In the genomic region with DNA sequence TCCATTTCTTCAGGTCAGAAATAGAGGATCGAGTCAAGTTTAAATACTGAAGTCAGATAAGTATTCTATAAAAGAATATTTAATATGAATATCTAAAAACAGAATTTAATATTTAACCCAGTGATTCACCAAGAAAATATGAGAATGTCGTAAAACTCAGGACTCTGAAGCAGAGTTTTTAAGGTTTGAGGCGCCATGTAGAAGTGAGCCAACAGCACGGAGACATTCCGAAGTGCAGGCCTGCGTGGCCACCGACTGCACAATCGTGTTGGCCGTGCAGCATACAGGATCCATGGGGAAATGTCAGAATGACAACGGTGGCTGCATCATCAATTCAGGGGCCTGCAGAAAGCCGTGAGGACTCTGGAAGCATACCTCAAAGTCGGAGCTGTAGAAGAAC, we compare ENCODE assay signal across 31 cellular contexts. TPM values are rescaled to one million over a fixed set of nuclear protein-coding genes. Genes with fewer than 3 reads are reported as not detected.
"Had no signal": no experiment of that assay in that cellular context is flagged by ENCODE, and none has a peak within 500 bp of the region (broad histone marks: within the 10 kb centered on the region; RNA-seq: fewer than 3 reads in every experiment).

No MANE protein-coding gene starts in this region.

- H3K4me1 ChIP-seq: pancreas, prostate gland, spleen, stomach, testis, transverse colon, upper lobe of left lung, vagina had no signal

- H3K9me3 ChIP-seq: left ventricle myocardium inferior, mucosa of descending colon, pancreas, prostate gland, spleen, stomach, testis, thyroid gland, transverse colon, upper lobe of left lung, vagina had no signal

- H3K27ac ChIP-seq: left ventricle myocardium inferior, pancreas, prostate gland, spleen, stomach, testis, thyroid gland, transverse colon, upper lobe of left lung, vagina had no signal

- DNase-seq: hypothalamus; immature natural killer cell; kidney; left ventricle myocardium inferior; midbrain; mucosa of descending colon; naive thymus-derived CD4-positive, alpha-beta T cell; nucleus accumbens; pancreas; retina; right cardiac atrium; small intestine; spleen; stimulated activated CD4-positive, alpha-beta T cell treated with anti-CD3 and anti-CD28 coated beads, Interleukin-1b, Interleukin-23, amount 100 ng/mL, for 48 hours; stimulated activated CD4-positive, alpha-beta T cell treated with anti-CD3 and anti-CD28 coated beads, Interleukin-4, amount 100 ng/mL, for 1 hour; stimulated activated naive B cell treated with anti-CD40 and anti-IgM and Interleukin-4, amounts not matched to agents 10 μg/mL and 1 μg/mL and 100 μg/mL, for 72 hours; stimulated activated naive CD8-positive, alpha-beta T cell treated with anti-CD3 and anti-CD28 coated beads, Interleukin-15, Interleukin-2, amounts not matched to agents 100 U/mL and 50 U/mL, for 24 hours; stomach; testis; thyroid gland; transverse colon; upper lobe of left lung had no signal

- ATAC-seq: mucosa of descending colon; naive thymus-derived CD4-positive, alpha-beta T cell; pancreas; right cardiac atrium; sciatic nerve; stimulated activated naive B cell treated with anti-CD40 and anti-IgM and Interleukin-4, amounts not matched to agents 10 μg/mL and 1 μg/mL and 100 μg/mL, for 72 hours; stimulated activated naive CD8-positive, alpha-beta T cell treated with anti-CD3 and anti-CD28 coated beads, Interleukin-15, Interleukin-2, amounts not matched to agents 100 U/mL and 50 U/mL, for 24 hours had no signal

- H3K4me3 ChIP-seq: left ventricle myocardium inferior, lung, mucosa of descending colon, pancreas, prostate gland, spleen, stomach, testis, thyroid gland, transverse colon, upper lobe of left lung, vagina had no signal

- FAIRE-seq: islet of Langerhans, kidney, pancreas, small intestine had no signal

- H3K27me3 ChIP-seq: pancreas, spleen, stomach, testis, thyroid gland, transverse colon, upper lobe of left lung, vagina had no signal

RNA-seq across cellular contexts. Expression of gene MRAP, which starts 23.4 kb away (rescaled TPM):
- total RNA-seq: kidney; left ventricle myocardium inferior; mucosa of descending colon; myocyte; naive thymus-derived CD4-positive, alpha-beta T cell; natural killer cell treated with Interleukin-12 subunit alpha and Interleukin-12 subunit beta and Interleukin-15 and Interleukin-18, amount 100 ng/mL, for 72 hours; neural crest cell; spleen; thyroid gland; transverse colon; urinary bladder had no signal
- polyA plus RNA-seq: immature natural killer cell; naive thymus-derived CD4-positive, alpha-beta T cell had no signal
